In genomic region chrX:49284212-49284611, GRCh38 we compare ENCODE assay signal across 33 cellular contexts. TPM values are rescaled to one million over a fixed set of nuclear protein-coding genes. Genes with fewer than 3 reads are reported as not detected.
"Had no signal": no experiment of that assay in that cellular context is flagged by ENCODE, and none has a peak within 500 bp of the region (broad histone marks: within the 10 kb centered on the region; RNA-seq: fewer than 3 reads in every experiment).

No MANE protein-coding gene starts in this region.

- H3K27me3 ChIP-seq: neural progenitor cell, neutrophil, sigmoid colon, tibial nerve, uterus had no signal

- H3K9me3 Mint-ChIP-seq: natural killer cell; stimulated activated memory B cell treated with anti-CD40 and anti-IgM and Interleukin-4, amounts not matched to agents 10 μg/mL and 1 μg/mL and 100 μg/mL, for 72 hours; stimulated activated naive CD8-positive, alpha-beta T cell treated with anti-CD3 and anti-CD28 coated beads, Interleukin-15, amount 100 ng/mL, for 72 hours; type B pancreatic cell had no signal

- H3K4me3 Mint-ChIP-seq: mesothelial cell of epicardium; naive B cell; natural killer cell; nephron progenitor cell; neural progenitor cell; stimulated activated memory B cell treated with anti-CD40 and anti-IgM and Interleukin-4, amounts not matched to agents 10 μg/mL and 1 μg/mL and 100 μg/mL, for 72 hours; stimulated activated naive CD8-positive, alpha-beta T cell treated with anti-CD3 and anti-CD28 coated beads, Interleukin-15, amount 100 ng/mL, for 72 hours; type B pancreatic cell had no signal

- H3K27me3 Mint-ChIP-seq: progenitor cell of endocrine pancreas; stimulated activated memory B cell treated with anti-CD40 and anti-IgM and Interleukin-4, amounts not matched to agents 10 μg/mL and 1 μg/mL and 100 μg/mL, for 72 hours; stimulated activated naive CD8-positive, alpha-beta T cell treated with anti-CD3 and anti-CD28 coated beads, Interleukin-15, amount 100 ng/mL, for 72 hours; type B pancreatic cell had no signal

- H3K36me3 ChIP-seq: left ventricle myocardium inferior, neural progenitor cell, sigmoid colon, uterus had no signal

- H3K27ac Mint-ChIP-seq: mesothelial cell of epicardium; natural killer cell; nephron progenitor cell; neural progenitor cell; progenitor cell of endocrine pancreas; stimulated activated memory B cell treated with anti-CD40 and anti-IgM and Interleukin-4, amounts not matched to agents 10 μg/mL and 1 μg/mL and 100 μg/mL, for 72 hours; stimulated activated naive CD8-positive, alpha-beta T cell treated with anti-CD3 and anti-CD28 coated beads, Interleukin-15, amount 100 ng/mL, for 72 hours; type B pancreatic cell had no signal

- DNase-seq: islet precursor cell; left ventricle myocardium inferior; mesendoderm; naive B cell; natural killer cell; nephron progenitor cell; occipital lobe; right cardiac atrium; small intestine; spleen; stimulated activated CD4-positive, alpha-beta T cell treated with anti-CD3 and anti-CD28 coated beads, Interleukin-4, amount 100 ng/mL, for 24 hours; stimulated activated naive CD4-positive, alpha-beta T cell treated with Interleukin-2 at 50 U/mL for 16 hours; stimulated activated naive CD8-positive, alpha-beta T cell treated with anti-CD3 and anti-CD28 coated beads, Interleukin-15, amount 100 ng/mL, for 72 hours; substantia nigra; uterus had no signal

- H3K4me1 ChIP-seq: left ventricle myocardium inferior, neural progenitor cell, sigmoid colon, spleen, tibial nerve, uterus had no signal

- H3K4me1 Mint-ChIP-seq: stimulated activated memory B cell treated with anti-CD40 and anti-IgM and Interleukin-4, amounts not matched to agents 10 μg/mL and 1 μg/mL and 100 μg/mL, for 72 hours had no signal

- H3K36me3 Mint-ChIP-seq: mesothelial cell of epicardium, naive B cell, natural killer cell, neural progenitor cell, type B pancreatic cell had no signal

- ATAC-seq: natural killer cell; right cardiac atrium; stimulated activated memory B cell treated with anti-CD40 and anti-IgM and Interleukin-4, amounts not matched to agents 10 μg/mL and 1 μg/mL and 100 μg/mL, for 72 hours; stimulated activated naive CD8-positive, alpha-beta T cell treated with anti-CD3 and anti-CD28 coated beads, Interleukin-15, amount 100 ng/mL, for 72 hours had no signal

- H3K9me3 ChIP-seq: left ventricle myocardium inferior, neutrophil, sigmoid colon, spleen, tibial nerve, uterus had no signal

- H3K4me3 ChIP-seq: left ventricle myocardium inferior, lung, neural progenitor cell, sigmoid colon, spleen, tibial nerve, uterus had no signal

RNA-seq across cellular contexts. Expression of gene GAGE10, which starts 19.2 kb away (rescaled TPM):
- total RNA-seq: kidney epithelial cell, left ventricle myocardium inferior, lower leg skin, lung, mesothelial cell of epicardium, mononuclear cell, natural killer cell, occipital lobe, osteocyte, progenitor cell of endocrine pancreas, pulmonary artery endothelial cell, renal cortical epithelial cell, right cardiac atrium, sigmoid colon, spleen, temporal lobe, tibial nerve, ureter, uterus had no signal
- polyA plus RNA-seq: lung, right cardiac atrium, sigmoid colon, small intestine, spleen, thymus had no signal

RNA-seq across cellular contexts. Expression of gene FOXP3, which starts 19.7 kb away (rescaled TPM):
- total RNA-seq: left ventricle myocardium inferior, pulmonary artery endothelial cell, sigmoid colon, uterus had no signal

RNA-seq across cellular contexts. Expression of gene GAGE12J, which starts 37.6 kb away (rescaled TPM):
- total RNA-seq: kidney epithelial cell, left ventricle myocardium inferior, lower leg skin, lung, mesothelial cell of epicardium, mononuclear cell, natural killer cell, occipital lobe, osteocyte, progenitor cell of endocrine pancreas, pulmonary artery endothelial cell, renal cortical epithelial cell, right cardiac atrium, sigmoid colon, spleen, temporal lobe, tibial nerve, ureter, uterus had no signal
- polyA plus RNA-seq: lung, right cardiac atrium, sigmoid colon, small intestine, spleen, thymus had no signal

RNA-seq across cellular contexts. Expression of gene GAGE13, which starts 47.2 kb away (rescaled TPM):
- total RNA-seq: kidney epithelial cell, left ventricle myocardium inferior, lower leg skin, lung, mesothelial cell of epicardium, mononuclear cell, natural killer cell, occipital lobe, osteocyte, progenitor cell of endocrine pancreas, pulmonary artery endothelial cell, renal cortical epithelial cell, right cardiac atrium, sigmoid colon, spleen, temporal lobe, tibial nerve, ureter, uterus had no signal
- polyA plus RNA-seq: lung, right cardiac atrium, sigmoid colon, small intestine, spleen, thymus had no signal
